11 cellular contexts compared by ENCODE assay signal in the genomic region with DNA sequence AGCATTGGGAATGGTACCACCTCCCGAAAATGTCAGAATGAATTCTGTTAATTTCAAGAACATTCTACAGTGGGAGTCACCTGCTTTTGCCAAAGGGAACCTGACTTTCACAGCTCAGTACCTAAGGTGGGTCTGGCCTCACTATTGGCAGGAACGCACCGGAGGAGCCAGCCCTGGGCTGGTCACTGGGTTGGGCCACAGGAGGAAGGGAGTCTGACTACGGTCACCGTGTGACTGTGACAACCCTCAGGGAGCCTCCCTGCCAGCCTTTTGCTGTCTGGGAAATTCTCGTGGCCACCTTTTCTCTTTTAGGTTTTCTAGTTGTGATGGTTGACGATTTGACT. TPM values are rescaled to one million over a fixed set of nuclear protein-coding genes. Genes with fewer than 3 reads are reported as not detected.
DNase-seq lines count a peak whose midpoint lies in the region; ATAC-seq lines count a peak whose summit lies in the region.
"Had no signal": no experiment of that assay in that cellular context is flagged by ENCODE, and none has a peak within 500 bp of the region (broad histone marks: within the 10 kb centered on the region; RNA-seq: fewer than 3 reads in every experiment).

No MANE protein-coding gene starts in this region.

- H3K27ac ChIP-seq in CD4-positive, alpha-beta memory T cell (ENCODE audit: low read depth, low read length), result peak overlapping the region; percentile 47
- H3K27ac ChIP-seq in epithelial cell of prostate, result peak overlapping the region; percentile 43

- H3K4me3 Mint-ChIP-seq in CD4-positive, alpha-beta memory T cell, result peak overlapping the region; percentile 89 to 99 (median 96)

- POLR2A ChIA-PET in CD4-positive, alpha-beta memory T cell (lab: Charles Lee; ENCODE audit: partially characterized antibody), result interaction anchor here (0.8 to 4.8 kb wide), 9 partner anchors 8 to 116 kb away, joined by 3 to 36 read pairs (median 4); partner anchors contain the start of genes IFNAR1 and IFNAR2

- no peaks in the 10 kb centered on the region for H3K27me3 Mint-ChIP-seq in CD4-positive, alpha-beta memory T cell

- H3K36me3 ChIP-seq in CD4-positive, alpha-beta memory T cell (ENCODE audit: insufficient read depth, low read length), result peaks cover 10% of the 10 kb centered on the region

- peaks cover 22 to 56% of the 10 kb centered on the region in 2 donors for H3K36me3 Mint-ChIP-seq in CD4-positive, alpha-beta memory T cell

- DNase-seq in CD4-positive, alpha-beta memory T cell, result no peak
- DNase-seq in epithelial cell of prostate (ENCODE audit: low read depth, low spot score) (no peak), DMS79 treated with DMSO at 0.1 percent for 48 hours (lab: John Stamatoyannopoulos, UW) (no peak), left cardiac atrium (no peak), DMS79 (lab: John Stamatoyannopoulos, UW) (no peak)
- DNase-seq: activated effector memory CD4-positive, alpha-beta T cell treated with Interleukin-2 at 50 U/mL for 16 hours; foreskin melanocyte; OCI-M1 had no signal

- no peaks in the 10 kb centered on the region for H3K27me3 ChIP-seq in CD4-positive, alpha-beta memory T cell (ENCODE audit: insufficient read depth, low read length)

- peak overlapping the region; percentile 78 to 97 (median 91) for H3K27ac Mint-ChIP-seq in CD4-positive, alpha-beta memory T cell

- H3K9me3 Mint-ChIP-seq in CD4-positive, alpha-beta memory T cell, result peaks cover 0 to 4% (median 0%) of the 10 kb centered on the region in 8 donors

- CTCF ChIA-PET in CD4-positive, alpha-beta memory T cell (lab: Charles Lee; ENCODE audit: partially characterized antibody), result interaction anchor here (1.2 to 2.9 kb wide), 4 partner anchors 8 to 71 kb away, joined by 3 to 10 read pairs (median 4); no protein-coding TSS in a partner anchor

- no peaks in the 10 kb centered on the region for H3K9me3 ChIP-seq in CD4-positive, alpha-beta memory T cell (ENCODE audit: control insufficient read depth in 1 of 2, low read length in 2 of 2)

- H3K4me3 ChIP-seq in CD4-positive, alpha-beta memory T cell (ENCODE audit: low read length in 2 of 2), result no peak overlapping the region

- peaks cover 47% of the 10 kb centered on the region for H3K4me1 ChIP-seq in CD4-positive, alpha-beta memory T cell (ENCODE audit: insufficient read depth, low read length)

- peak; percentile 9 for ATAC-seq in GM19397 (IDR thresholded peaks at IDR 0.05; ENCODE audit: unreplicated experiment)
- peak; percentile 15 for ATAC-seq in HG03432 (IDR thresholded peaks at IDR 0.05; ENCODE audit: unreplicated experiment)
- no peak for ATAC-seq in GM21447 (IDR thresholded peaks at IDR 0.05; ENCODE audit: unreplicated experiment)
- ATAC-seq in left cardiac atrium, result no peak

- H3K4me1 Mint-ChIP-seq in CD4-positive, alpha-beta memory T cell, result peaks cover 42 to 72% (median 53%) of the 10 kb centered on the region in 4 donors

- intact Hi-C loops in CD4-positive, alpha-beta memory T cell (cut with micrococcal nuclease), result loop anchor here (5.0 kb wide), 1 partner anchor 94 kb away; no protein-coding TSS in a partner anchor
- intact Hi-C loops in left cardiac atrium (cut with DNase I), result no loop called here

RNA-seq across cellular contexts. Expression of gene IL10RB, which starts 2.2 kb away (rescaled TPM):
- 10 to 100 TPM; 30.6 to 36.4 TPM for total RNA-seq in CD4-positive, alpha-beta memory T cell
- 10 to 100 TPM; 53.3 to 61.8 TPM for polyA plus RNA-seq in CD4-positive, alpha-beta memory T cell
- total RNA-seq in left cardiac atrium, result 10 to 100 TPM; 14.9 to 16.7 TPM

RNA-seq across cellular contexts. Expression of gene IFNAR2, which starts 38.6 kb away (rescaled TPM):
- 10 to 100 TPM; 76.5 to 77.7 TPM for total RNA-seq in CD4-positive, alpha-beta memory T cell
- polyA plus RNA-seq in CD4-positive, alpha-beta memory T cell, result 10 to 100 TPM; 78.0 to 81.1 TPM
- total RNA-seq in left cardiac atrium, result 10 to 100 TPM; 14.6 to 26.8 TPM

RNA-seq across cellular contexts. Expression of gene IFNAR1, which starts 56.4 kb away (rescaled TPM):
- total RNA-seq in CD4-positive, alpha-beta memory T cell, result 10 to 100 TPM; 60.1 to 62.5 TPM
- 10 to 100 TPM; 52.5 to 64.4 TPM for polyA plus RNA-seq in CD4-positive, alpha-beta memory T cell
- total RNA-seq in left cardiac atrium, result 10 to 100 TPM; 30.7 to 33.1 TPM

Comparison
In these comparisons a context has a peak if more than half of its experiments do, and no peak if none do; other contexts are left out.
1. ATAC-seq: peak in GM19397 (single experiment) and HG03432 (single experiment); none in GM21447 (single experiment) and left cardiac atrium (0 of 2).